Comparison of ENCODE assay signal across 23 cellular contexts in genomic region chr10:93917814-93918213, GRCh38.
"Had no signal": no experiment of that assay in that cellular context is flagged by ENCODE, and none has a peak within 500 bp of the region (broad histone marks: within the 10 kb centered on the region; RNA-seq: fewer than 3 reads in every experiment).

No MANE protein-coding gene starts in this region.

- H3K9me3 Mint-ChIP-seq: activated naive CD8-positive, alpha-beta T cell treated with anti-CD3 and anti-CD28 coated beads for 36 hours; activated T-cell treated with anti-CD3 and anti-CD28 coated beads, Interleukin-2, amount 50 U/mL, for 24 hours; activated T-helper 17 cell treated with anti-CD3 and anti-CD28 coated beads, Interleukin-2, amount 50 U/mL, for 72 hours; effector memory CD8-positive, alpha-beta T cell; immature natural killer cell; neural crest cell; stimulated activated memory B cell treated with anti-CD40 and anti-IgM and Interleukin-4, amounts not matched to agents 10 μg/mL and 1 μg/mL and 100 μg/mL, for 72 hours had no signal

- H3K27ac Mint-ChIP-seq: activated naive CD8-positive, alpha-beta T cell treated with anti-CD3 and anti-CD28 coated beads for 36 hours; activated T-cell treated with anti-CD3 and anti-CD28 coated beads, Interleukin-2, amount 50 U/mL, for 24 hours; activated T-helper 17 cell treated with anti-CD3 and anti-CD28 coated beads, Interleukin-2, amount 50 U/mL, for 72 hours; effector memory CD8-positive, alpha-beta T cell; immature natural killer cell; stimulated activated memory B cell treated with anti-CD40 and anti-IgM and Interleukin-4, amounts not matched to agents 10 μg/mL and 1 μg/mL and 100 μg/mL, for 72 hours had no signal

- H3K27me3 Mint-ChIP-seq: activated naive CD8-positive, alpha-beta T cell treated with anti-CD3 and anti-CD28 coated beads for 36 hours; activated T-cell treated with anti-CD3 and anti-CD28 coated beads, Interleukin-2, amount 50 U/mL, for 24 hours; activated T-helper 17 cell treated with anti-CD3 and anti-CD28 coated beads, Interleukin-2, amount 50 U/mL, for 72 hours; stimulated activated memory B cell treated with anti-CD40 and anti-IgM and Interleukin-4, amounts not matched to agents 10 μg/mL and 1 μg/mL and 100 μg/mL, for 72 hours had no signal

- H3K36me3 Mint-ChIP-seq: activated naive CD8-positive, alpha-beta T cell treated with anti-CD3 and anti-CD28 coated beads for 36 hours; immature natural killer cell had no signal

- ATAC-seq: activated T-helper 17 cell treated with anti-CD3 and anti-CD28 coated beads, Interleukin-2, amount 50 U/mL, for 72 hours; effector memory CD8-positive, alpha-beta T cell; esophagus mucosa; sciatic nerve; stimulated activated memory B cell treated with anti-CD40 and anti-IgM and Interleukin-4, amounts not matched to agents 10 μg/mL and 1 μg/mL and 100 μg/mL, for 72 hours had no signal

- H3K4me1 Mint-ChIP-seq: activated naive CD8-positive, alpha-beta T cell treated with anti-CD3 and anti-CD28 coated beads for 36 hours; activated T-helper 17 cell treated with anti-CD3 and anti-CD28 coated beads, Interleukin-2, amount 50 U/mL, for 72 hours; immature natural killer cell; neural crest cell; stimulated activated memory B cell treated with anti-CD40 and anti-IgM and Interleukin-4, amounts not matched to agents 10 μg/mL and 1 μg/mL and 100 μg/mL, for 72 hours had no signal

- H3K4me3 Mint-ChIP-seq: activated naive CD8-positive, alpha-beta T cell treated with anti-CD3 and anti-CD28 coated beads for 36 hours; activated T-cell treated with anti-CD3 and anti-CD28 coated beads, Interleukin-2, amount 50 U/mL, for 24 hours; activated T-helper 17 cell treated with anti-CD3 and anti-CD28 coated beads, Interleukin-2, amount 50 U/mL, for 72 hours; effector memory CD8-positive, alpha-beta T cell; immature natural killer cell; neural crest cell; stimulated activated memory B cell treated with anti-CD40 and anti-IgM and Interleukin-4, amounts not matched to agents 10 μg/mL and 1 μg/mL and 100 μg/mL, for 72 hours had no signal

- DNase-seq: activated CD4-positive, alpha-beta T cell treated with anti-CD3 and anti-CD28 coated beads for 1 hour; activated CD8-positive, alpha-beta memory T cell treated with anti-CD3 and anti-CD28 coated beads for 24 hours; activated CD8-positive, alpha-beta memory T cell treated with anti-CD3 and anti-CD28 coated beads, Interleukin-2, amount 50 U/mL, for 4 hours; activated naive CD8-positive, alpha-beta T cell treated with anti-CD3 and anti-CD28 coated beads for 36 hours; activated T-cell treated with anti-CD3 and anti-CD28 coated beads, Interleukin-2, amount 50 U/mL, for 24 hours; amygdala; colonic mucosa; dorsolateral prefrontal cortex; effector memory CD8-positive, alpha-beta T cell; foreskin melanocyte; immature natural killer cell; left lung; midbrain; occipital lobe; stimulated activated CD4-positive, alpha-beta T cell treated with anti-CD3 and anti-CD28 coated beads, Interleukin-15, amount 100 ng/mL, for 24 hours; stomach; T-helper 9 cell; transverse colon had no signal
